In genomic region chr5:164650427-164650826, GRCh38 we compare ENCODE assay signal across 22 cellular contexts.
"Had no signal": no experiment of that assay in that cellular context is flagged by ENCODE, and none has a peak within 500 bp of the region (broad histone marks: within the 10 kb centered on the region; RNA-seq: fewer than 3 reads in every experiment).

No MANE protein-coding gene starts in this region.

- H3K27me3 Mint-ChIP-seq: activated naive CD8-positive, alpha-beta T cell had no signal

- H3K4me3 Mint-ChIP-seq: activated naive CD8-positive, alpha-beta T cell; natural killer cell; neural progenitor cell had no signal

- ATAC-seq: activated CD4-positive, CD25-positive, alpha-beta regulatory T cell treated with anti-CD3 and anti-CD28 coated beads, Interleukin-2, amount 50 U/mL, for 24 hours; gastrocnemius medialis; natural killer cell; right cardiac atrium had no signal

- H3K4me1 Mint-ChIP-seq: natural killer cell, neural progenitor cell had no signal

- H3K27ac Mint-ChIP-seq: activated naive CD8-positive, alpha-beta T cell; natural killer cell; neural progenitor cell had no signal

- H3K9me3 Mint-ChIP-seq: neural progenitor cell had no signal

- H3K36me3 Mint-ChIP-seq: activated naive CD8-positive, alpha-beta T cell; neural progenitor cell had no signal

- DNase-seq: activated CD4-positive, alpha-beta T cell treated with anti-CD3 and anti-CD28 coated beads for 48 hours; activated CD4-positive, alpha-beta T cell treated with anti-CD3 and anti-CD28 coated beads, Interleukin-2, amount 50 U/mL, for 48 hours; activated CD8-positive, alpha-beta memory T cell treated with anti-CD3 and anti-CD28 coated beads for 24 hours; activated effector memory CD4-positive, alpha-beta T cell treated with Interleukin-2 at 50 U/mL for 16 hours; activated naive CD4-positive, alpha-beta T cell treated with Interleukin-2 at 50 U/mL for 16 hours; anterior cingulate cortex; effector memory CD4-positive, alpha-beta T cell; erythroblast; gastrocnemius medialis; islet precursor cell; left ventricle myocardium inferior; mesendoderm; natural killer cell; occipital lobe; stimulated activated CD4-positive, alpha-beta T cell treated with anti-CD3 and anti-CD28 coated beads, Interleukin-15, amount 100 ng/mL, for 24 hours; stimulated activated CD4-positive, alpha-beta T cell treated with anti-CD3 and anti-CD28 coated beads, Interleukin-2, amount 100 ng/mL, for 24 hours; stimulated activated naive CD4-positive, alpha-beta T cell treated with Interleukin-2 at 50 U/mL for 16 hours; WERI-Rb-1 had no signal
